1 cellular context compared by ENCODE assay signal in genomic region chr1:2228157-2228594, GRCh38.
TF ChIP-seq lines count a peak whose summit lies in the region.

TSS of gene SKI (plus strand) at chr1:2228319. CDS start at chr1:2228767, 448 bp downstream.

TF ChIP-seq in IMR-90, 13 proteins besides CTCF, POLR2A, EP300 and RAD21 (continued from another document):
- TF ChIP-seq CHD1 (IDR thresholded peaks at IDR 0.05; ENCODE audit: low read depth, low read length) (no peak), MAZ (IDR thresholded peaks at IDR 0.05; ENCODE audit: borderline replicate concordance, low read depth, low read length) (no peak)
